In genomic region chr6:44926556-44926955, GRCh38 we compare ENCODE assay signal across 24 cellular contexts.
DNase-seq lines count a peak whose midpoint lies in the region; ATAC-seq, FAIRE-seq and TF ChIP-seq lines count a peak whose summit lies in the region.
"Had no signal": no experiment of that assay in that cellular context is flagged by ENCODE, and none has a peak within 500 bp of the region (broad histone marks: within the 10 kb centered on the region; RNA-seq: fewer than 3 reads in every experiment).

No MANE protein-coding gene starts in this region.

- DNase-seq in DMS53 (lab: John Stamatoyannopoulos, UW), result peak; percentile 92
- DNase-seq in M059J (ENCODE audit: low read depth), result peak; percentile 30
- no peak for DNase-seq in GM12878 (ENCODE audit: low read depth, low spot score)
- no peak for DNase-seq in GM12891 (ENCODE audit: insufficient read length, low spot score)
- DNase-seq in GM20000 (ENCODE audit: low spot score), result no peak
- DNase-seq: activated CD4-positive, alpha-beta T cell treated with anti-CD3 and anti-CD28 coated beads, Interleukin-2, amount 50 U/mL, for 4 hours; activated naive CD4-positive, alpha-beta T cell treated with anti-CD3 and anti-CD28 coated beads for 36 hours; AML-193; EL; endodermal cell; H9; hippocampal formation; naive thymus-derived CD8-positive, alpha-beta T cell; posterior cingulate gyrus; SHP77; stimulated activated CD4-positive, alpha-beta T cell treated with anti-CD3 and anti-CD28 coated beads, Interleukin-2, amount 100 ng/mL, for 24 hours; stimulated activated naive CD8-positive, alpha-beta T cell treated with anti-CD3 and anti-CD28 coated beads, Interleukin-15, Interleukin-2, amounts not matched to agents 100 U/mL and 50 U/mL, for 24 hours; T-helper 1 cell had no signal

- 0 out of 3 replicates have a peak, but pooled peaks have one; percentile 17 for ATAC-seq in GM12878
- ATAC-seq in GM21528 (IDR thresholded peaks at IDR 0.05; ENCODE audit: low FRiP score, unreplicated experiment), result no peak
- ATAC-seq: naive thymus-derived CD8-positive, alpha-beta T cell; stimulated activated naive CD8-positive, alpha-beta T cell treated with anti-CD3 and anti-CD28 coated beads, Interleukin-15, Interleukin-2, amounts not matched to agents 100 U/mL and 50 U/mL, for 24 hours had no signal

- TF ChIP-seq CTCF in GM12878 (IDR thresholded peaks at IDR 0.05 in 2 of 3, conservative IDR thresholded peaks at IDR 0.05 in 1 of 3; ENCODE audit: control insufficient read depth in 2 of 3, extremely low read depth in 1 of 3, insufficient read depth in 1 of 3, low read depth in 3 of 3, low read length in 3 of 3), result no peak
- no peak for TF ChIP-seq CTCF in GM20000 (IDR thresholded peaks at IDR 0.05; ENCODE audit: extremely low read depth, missing control alignments)

- POLR2A ChIA-PET in GM12878 (lab: Charles Lee), result interaction anchor here (1.0 kb wide), 1 partner anchor 11 kb away, joined by 7 read pairs; no protein-coding TSS in a partner anchor

- H3K36me3 ChIP-seq in GM12878 (ENCODE audit: control insufficient read depth in 2 of 2, insufficient read depth in 2 of 2, low read length in 1 of 2), result no peaks in the 10 kb centered on the region
- H3K36me3 ChIP-seq: ascending aorta, tibial nerve had no signal

- TF ChIP-seq RAD21 in GM12878 (IDR thresholded peaks at IDR 0.05; ENCODE audit: insufficient read depth, low read depth, low read length), result no peak

- CTCF ChIA-PET in GM12878 (lab: Yijun Ruan, JAX), result no interaction called here

- 60% methylated on average over 2 of the region's 2 CpGs for WGBS in GM12878 (ENCODE audit: insufficient coverage, insufficient replicate concordance, low lambda C conversion rate, missing lambda C conversion rate)

- H4K20me1 ChIP-seq in GM12878 (ENCODE audit: control insufficient read depth, insufficient read depth), result no peaks in the 10 kb centered on the region

- H3K9me3 ChIP-seq in GM12878 (replicated peaks; ENCODE audit: control insufficient read depth, insufficient read depth, low read length), result no peaks in the 10 kb centered on the region
- H3K9me3 ChIP-seq: ascending aorta, tibial nerve had no signal

- TF ChIP-seq POLR2A in GM12878 (IDR thresholded peaks at IDR 0.05; ENCODE audit: low read depth, low read length), result no peak
- TF ChIP-seq POLR2A in GM12891 (IDR thresholded peaks at IDR 0.05; ENCODE audit: low read depth, low read length), result no peak

- no peak for TF ChIP-seq EP300 in GM12878 (IDR thresholded peaks at IDR 0.05; ENCODE audit: borderline replicate concordance in 1 of 2, control insufficient read depth in 1 of 2, low read depth in 2 of 2, low read length in 2 of 2)

- FAIRE-seq in GM12878 (lab: Jason Lieb, UNC) (no peak), islet of Langerhans (lab: Jason Lieb, UNC) (peak; percentile 98), GM12891 (lab: Jason Lieb, UNC) (no peak)
- FAIRE-seq: GM19239, keratinocyte had no signal

- no peaks in the 10 kb centered on the region for H3K27me3 ChIP-seq in GM12878 (replicated peaks in 1 of 2; ENCODE audit: control insufficient read depth in 2 of 2, insufficient read depth in 2 of 2, low read length in 1 of 2)
- H3K27me3 ChIP-seq: ascending aorta, tibial nerve had no signal

- intact Hi-C loops in GM12878 (cut with micrococcal nuclease; ENCODE audit: unreplicated experiment), result loop anchor here (5.0 kb wide), 1 partner anchor 59 kb away; no protein-coding TSS in a partner anchor

- no peaks in the 10 kb centered on the region for H3K79me2 ChIP-seq in GM12878 (ENCODE audit: control insufficient read depth, insufficient read depth, low read length)

- no peak overlapping the region for H3K4me3 ChIP-seq in GM12878
- H3K4me3 ChIP-seq: ascending aorta, tibial nerve had no signal

- no TSS peak for BruUV-seq in GM12878 (replicated peaks; lab: Mats Ljungman, UMichigan)

- no peak overlapping the region for H3K27ac ChIP-seq in GM12878 (ENCODE audit: control insufficient read depth, insufficient read depth)
- H3K27ac ChIP-seq: ascending aorta, tibial nerve had no signal

- in situ Hi-C loops in GM12878 (cut with MboI), result no loop called here

- H2AFZ ChIP-seq in GM12878 (ENCODE audit: control insufficient read depth, low read depth, low read length), result no peak overlapping the region

- no peaks in the 10 kb centered on the region for H3K4me1 ChIP-seq in GM12878 (ENCODE audit: control insufficient read depth, insufficient read depth, low read length)
- H3K4me1 ChIP-seq: ascending aorta, tibial nerve had no signal

- SMC1A ChIA-PET in GM12878 (lab: Charles Lee; ENCODE audit: uncharacterized antibody, unreplicated experiment), result interaction anchor here (0.6 kb wide), 1 partner anchor 841 kb away, joined by 3 read pairs; no protein-coding TSS in a partner anchor

- no peak overlapping the region for H3K4me2 ChIP-seq in GM12878 (ENCODE audit: control insufficient read depth, insufficient read depth)

- RAD21 ChIA-PET in GM12878 (lab: Charles Lee; ENCODE audit: unreplicated experiment), result interaction anchor here (1.1 kb wide), 1 partner anchor 9 kb away, joined by 4 read pairs; no protein-coding TSS in a partner anchor

- no peak overlapping the region for H3K9ac ChIP-seq in GM12878 (ENCODE audit: control insufficient read depth, insufficient read depth, low read length)

TF ChIP-seq in GM12878, 131 proteins besides CTCF, POLR2A, EP300 and RAD21:
- TF ChIP-seq RFX5 (IDR thresholded peaks at IDR 0.05; ENCODE audit: low read depth, low read length) (no peak), TBL1XR1 (IDR thresholded peaks at IDR 0.05; ENCODE audit: low read depth, low read length) (no peak)

TF ChIP-seq in GM12891, 5 proteins besides CTCF, POLR2A, EP300 and RAD21:
- TF ChIP-seq POLR2AphosphoS5 (IDR thresholded peaks at IDR 0.05; ENCODE audit: low read depth, low read length), result no peak
- no peak for TF ChIP-seq POU2F2 (IDR thresholded peaks at IDR 0.05; ENCODE audit: low read depth, low read length)
- TF ChIP-seq TAF1 (IDR thresholded peaks at IDR 0.05; ENCODE audit: low read depth, low read length), result no peak
- TF ChIP-seq PAX5 (IDR thresholded peaks at IDR 0.05; ENCODE audit: insufficient read depth, low read length, severe bottlenecking), result no peak
- TF ChIP-seq SPI1 (IDR thresholded peaks at IDR 0.05; ENCODE audit: low read depth, low read length), result no peak

Comparison
In these comparisons a context has a peak if more than half of its experiments do, and no peak if none do; other contexts are left out.
1. DNase-seq: peak in DMS53 (single experiment) and M059J (single experiment); none in GM12878 (single experiment), GM12891 (single experiment) and GM20000 (single experiment).